8 cellular contexts compared by ENCODE assay signal in the genomic region with DNA sequence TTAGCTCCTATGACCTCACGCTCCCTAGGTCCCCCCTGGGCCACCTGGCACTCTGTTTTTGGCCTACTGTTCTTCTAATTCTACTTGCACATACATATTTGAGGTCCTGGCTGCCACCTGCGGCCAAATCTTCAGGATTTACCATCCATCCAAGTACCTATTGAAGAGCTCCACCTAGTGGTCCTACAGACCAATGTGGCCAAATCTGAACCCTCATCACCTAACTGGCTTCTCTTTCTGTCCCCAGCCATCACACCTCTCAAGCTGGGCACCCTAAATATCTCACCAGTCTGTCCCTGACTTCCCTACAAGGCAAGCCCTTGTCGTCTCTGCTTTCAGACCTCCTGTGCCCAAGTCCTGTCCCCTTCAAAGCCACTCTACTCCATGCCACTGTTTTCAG. TPM values are rescaled to one million over a fixed set of nuclear protein-coding genes. Genes with fewer than 3 reads are reported as not detected.
DNase-seq lines count a peak whose midpoint lies in the region; ATAC-seq and TF ChIP-seq lines count a peak whose summit lies in the region.
"Not testable (repeated sequence)": the region's sequence is repeated elsewhere in the genome, so short reads cannot be mapped to it uniquely, and the experiment has no call there.

No MANE protein-coding gene starts in this region.

- TF ChIP-seq RAD21 in SK-N-SH (IDR thresholded peaks at IDR 0.05; ENCODE audit: low read length) = not testable (repeated sequence)

- peaks cover 16% of the 10 kb centered on the region for H3K36me3 Mint-ChIP-seq in CD4-positive, alpha-beta T cell (ENCODE audit: low read depth)
- H3K36me3 Mint-ChIP-seq in activated CD8-positive, alpha-beta memory T cell treated with anti-CD3 and anti-CD28 coated beads, Interleukin-2, amount 10 ng/mL, durations not matched to agents 7 days and 5 days; chondrocyte (ENCODE audit: low read depth): not testable (repeated sequence)
- peaks cover 0 to 12% (median 4%) of the 10 kb centered on the region in 5 donors for H3K36me3 Mint-ChIP-seq in naive thymus-derived CD4-positive, alpha-beta T cell
- H3K36me3 Mint-ChIP-seq in stimulated activated memory B cell treated with anti-CD40 and anti-IgM and Interleukin-4, amounts not matched to agents 10 μg/mL and 1 μg/mL and 100 μg/mL, for 72 hours = peaks cover 18% of the 10 kb centered on the region

- 66% methylated on average over 3 of the region's 3 CpGs for WGBS in SK-N-SH (ENCODE audit: low lambda C conversion rate)

- TF ChIP-seq CTCF in CD4-positive, alpha-beta T cell (IDR thresholded peaks at IDR 0.05) = peak; percentile 14
- TF ChIP-seq CTCF in KMS-11 (conservative IDR thresholded peaks at IDR 0.05; ENCODE audit: low read depth, low read length) (0 out of 2 replicates have a peak, but pooled peaks have one; percentile 18), SK-N-SH (IDR thresholded peaks at IDR 0.05) (peak; percentile 45), chondrocyte (IDR thresholded peaks at IDR 0.05) (peak; percentile 73), left ventricle myocardium inferior (IDR thresholded peaks at IDR 0.05; ENCODE audit: borderline replicate concordance) (peak; percentile 44)

- H3K4me3 ChIP-seq in KMS-11 (IDR thresholded peaks at IDR 0.05; ENCODE audit: insufficient read depth, low read depth, low read length); SK-N-SH (ENCODE audit: low read depth in 2 of 2, low read length in 1 of 2); left ventricle myocardium inferior; naive thymus-derived CD4-positive, alpha-beta T cell (ENCODE audit: low read length): not testable (repeated sequence)

- POLR2A ChIA-PET in CD4-positive, alpha-beta T cell (lab: Charles Lee); SK-N-SH (lab: Yijun Ruan, JAX); naive thymus-derived CD4-positive, alpha-beta T cell (lab: Charles Lee): not testable (repeated sequence)

- H3K9me2 ChIP-seq in SK-N-SH = not testable (repeated sequence)

- H3K27ac Mint-ChIP-seq in CD4-positive, alpha-beta T cell; activated CD8-positive, alpha-beta memory T cell treated with anti-CD3 and anti-CD28 coated beads, Interleukin-2, amount 10 ng/mL, durations not matched to agents 7 days and 5 days; chondrocyte (ENCODE audit: unreplicated experiment): not testable (repeated sequence)
- peak overlapping the region in 2 of 9 donors; percentile 4 to 66 for H3K27ac Mint-ChIP-seq in naive thymus-derived CD4-positive, alpha-beta T cell
- peak overlapping the region; percentile 58 for H3K27ac Mint-ChIP-seq in stimulated activated memory B cell treated with anti-CD40 and anti-IgM and Interleukin-4, amounts not matched to agents 10 μg/mL and 1 μg/mL and 100 μg/mL, for 72 hours

- H3K36me3 ChIP-seq in KMS-11 (ENCODE audit: insufficient read depth); SK-N-SH (replicated peaks in 1 of 2; ENCODE audit: control insufficient read depth in 1 of 2, insufficient read depth in 2 of 2, low read length in 1 of 2); left ventricle myocardium inferior; naive thymus-derived CD4-positive, alpha-beta T cell (ENCODE audit: control insufficient read depth in 2 of 3, insufficient read depth in 3 of 3, low read length in 3 of 3): not testable (repeated sequence)

- H3K27me3 ChIP-seq in CD4-positive, alpha-beta T cell (ENCODE audit: control insufficient read depth, insufficient read depth, low read length); KMS-11 (ENCODE audit: insufficient read depth, low read depth); SK-N-SH (ENCODE audit: insufficient read depth); left ventricle myocardium inferior (ENCODE audit: low read depth); naive thymus-derived CD4-positive, alpha-beta T cell (ENCODE audit: control insufficient read depth in 2 of 2, insufficient read depth in 2 of 2, low read length in 2 of 2): not testable (repeated sequence)

- H3K27ac ChIP-seq in CD4-positive, alpha-beta T cell (ENCODE audit: low read depth, low read length); KMS-11; SK-N-SH (ENCODE audit: low read depth in 2 of 2, low read length in 1 of 2); left ventricle myocardium inferior (replicated peaks); naive thymus-derived CD4-positive, alpha-beta T cell (ENCODE audit: low read depth, low read length): not testable (repeated sequence)

- not testable (repeated sequence) for H3K9ac ChIP-seq in KMS-11, SK-N-SH

- not testable (repeated sequence) for H3F3A ChIP-seq in SK-N-SH (replicated peaks; ENCODE audit: insufficient read depth)

- not testable (repeated sequence) for ATAC-seq in CD4-positive, alpha-beta T cell (ENCODE audit: poor library complexity); stimulated activated memory B cell treated with anti-CD40 and anti-IgM and Interleukin-4, amounts not matched to agents 10 μg/mL and 1 μg/mL and 100 μg/mL, for 72 hours
- ATAC-seq in activated CD8-positive, alpha-beta memory T cell treated with anti-CD3 and anti-CD28 coated beads, Interleukin-2, amount 10 ng/mL, durations not matched to agents 7 days and 5 days = peak; percentile 58
- ATAC-seq in naive thymus-derived CD4-positive, alpha-beta T cell = peak; percentile 47

- not testable (repeated sequence) for H3K9me3 ChIP-seq in CD4-positive, alpha-beta T cell (ENCODE audit: control insufficient read depth, low read length); SK-N-SH; left ventricle myocardium inferior (replicated peaks); naive thymus-derived CD4-positive, alpha-beta T cell (ENCODE audit: control insufficient read depth in 2 of 3, low read length in 3 of 3)

- not testable (repeated sequence) for H3K9me3 Mint-ChIP-seq in CD4-positive, alpha-beta T cell; activated CD8-positive, alpha-beta memory T cell treated with anti-CD3 and anti-CD28 coated beads, Interleukin-2, amount 10 ng/mL, durations not matched to agents 7 days and 5 days (ENCODE audit: low read depth); chondrocyte (ENCODE audit: low read depth); naive thymus-derived CD4-positive, alpha-beta T cell; stimulated activated memory B cell treated with anti-CD40 and anti-IgM and Interleukin-4, amounts not matched to agents 10 μg/mL and 1 μg/mL and 100 μg/mL, for 72 hours

- H3K79me2 ChIP-seq in KMS-11 (ENCODE audit: insufficient read depth, low read depth); SK-N-SH (ENCODE audit: insufficient read depth): not testable (repeated sequence)

- DNase-seq in CD4-positive, alpha-beta T cell; SK-N-SH; activated CD8-positive, alpha-beta memory T cell treated with anti-CD3 and anti-CD28 coated beads, Interleukin-2, amount 10 ng/mL, durations not matched to agents 7 days and 5 days; chondrocyte (ENCODE audit: low spot score); left ventricle myocardium inferior: not testable (repeated sequence)
- DNase-seq in naive thymus-derived CD4-positive, alpha-beta T cell = peak in 1 of 9 donors; percentile 12

- intact Hi-C loops in CD4-positive, alpha-beta T cell (cut with DNase I, micrococcal nuclease); left ventricle myocardium inferior (cut with micrococcal nuclease); naive thymus-derived CD4-positive, alpha-beta T cell (cut with micrococcal nuclease): not testable (repeated sequence)

- not testable (repeated sequence) for H3K4me1 ChIP-seq in KMS-11 (ENCODE audit: low read depth, poor library complexity, severe bottlenecking); SK-N-SH (ENCODE audit: control insufficient read depth in 1 of 2, insufficient read depth in 2 of 2, low read depth in 1 of 2, low read length in 1 of 2); left ventricle myocardium inferior; naive thymus-derived CD4-positive, alpha-beta T cell (ENCODE audit: control insufficient read depth in 2 of 2, insufficient read depth in 2 of 2, low read length in 2 of 2)

- H3K27me3 Mint-ChIP-seq in CD4-positive, alpha-beta T cell; activated CD8-positive, alpha-beta memory T cell treated with anti-CD3 and anti-CD28 coated beads, Interleukin-2, amount 10 ng/mL, durations not matched to agents 7 days and 5 days; chondrocyte (ENCODE audit: low read depth); naive thymus-derived CD4-positive, alpha-beta T cell; stimulated activated memory B cell treated with anti-CD40 and anti-IgM and Interleukin-4, amounts not matched to agents 10 μg/mL and 1 μg/mL and 100 μg/mL, for 72 hours: not testable (repeated sequence)

- H3K4me2 ChIP-seq in KMS-11, SK-N-SH: not testable (repeated sequence)

- H3K4me1 Mint-ChIP-seq in CD4-positive, alpha-beta T cell (ENCODE audit: low read depth); activated CD8-positive, alpha-beta memory T cell treated with anti-CD3 and anti-CD28 coated beads, Interleukin-2, amount 10 ng/mL, durations not matched to agents 7 days and 5 days; chondrocyte (ENCODE audit: low read depth); naive thymus-derived CD4-positive, alpha-beta T cell; stimulated activated memory B cell treated with anti-CD40 and anti-IgM and Interleukin-4, amounts not matched to agents 10 μg/mL and 1 μg/mL and 100 μg/mL, for 72 hours: not testable (repeated sequence)

- not testable (repeated sequence) for TF ChIP-seq EP300 in SK-N-SH (IDR thresholded peaks at IDR 0.05; ENCODE audit: borderline replicate concordance in 1 of 2, low read depth in 1 of 2, low read length in 1 of 2)

- not testable (repeated sequence) for H2AFZ ChIP-seq in KMS-11 (ENCODE audit: low read depth); SK-N-SH (ENCODE audit: low read depth)

- H3K4me3 Mint-ChIP-seq in CD4-positive, alpha-beta T cell; activated CD8-positive, alpha-beta memory T cell treated with anti-CD3 and anti-CD28 coated beads, Interleukin-2, amount 10 ng/mL, durations not matched to agents 7 days and 5 days; chondrocyte (ENCODE audit: unreplicated experiment); naive thymus-derived CD4-positive, alpha-beta T cell; stimulated activated memory B cell treated with anti-CD40 and anti-IgM and Interleukin-4, amounts not matched to agents 10 μg/mL and 1 μg/mL and 100 μg/mL, for 72 hours: not testable (repeated sequence)

- not testable (repeated sequence) for H4K20me1 ChIP-seq in KMS-11 (ENCODE audit: insufficient read depth); SK-N-SH (ENCODE audit: insufficient read depth)

- CTCF ChIA-PET in CD4-positive, alpha-beta T cell (lab: Charles Lee); SK-N-SH (lab: Yijun Ruan, JAX); activated CD8-positive, alpha-beta memory T cell treated with anti-CD3 and anti-CD28 coated beads, Interleukin-2, amount 10 ng/mL, durations not matched to agents 7 days and 5 days (lab: Charles Lee); naive thymus-derived CD4-positive, alpha-beta T cell (lab: Charles Lee): not testable (repeated sequence)

RNA-seq across cellular contexts. Expression of a gene that starts 24.9 kb away (rescaled TPM):
- 10 to 100 TPM; 46.1 to 48.5 TPM for total RNA-seq in CD4-positive, alpha-beta T cell
- 178 and 202 TPM in 2 replicates for polyA plus RNA-seq in SK-N-SH (2012; rRNA removed)
- 111 and 147 TPM in 2 replicates for polyA plus RNA-seq in SK-N-SH (2012; cell fraction: cytosol; rRNA removed)
- 147 and 193 TPM in 2 replicates for polyA plus RNA-seq in SK-N-SH (2012; cell fraction: nucleus; rRNA removed)
- total RNA-seq in activated CD8-positive, alpha-beta memory T cell treated with anti-CD3 and anti-CD28 coated beads, Interleukin-2, amount 10 ng/mL, durations not matched to agents 7 days and 5 days = 10 to 100 TPM; 81.3 to 95.9 TPM
- total RNA-seq in chondrocyte = 182 to 204 TPM (median 183 TPM) in 3 replicates
- 205 TPM for total RNA-seq in left ventricle myocardium inferior
- 10 to 100 TPM; 56.0 to 95.0 (median 63.3) TPM for total RNA-seq in naive thymus-derived CD4-positive, alpha-beta T cell
- 10 to 100 TPM; 61.6 to 70.1 TPM for polyA plus RNA-seq in naive thymus-derived CD4-positive, alpha-beta T cell

Comparison
In these comparisons a context has a peak if more than half of its experiments do, and no peak if none do; other contexts are left out.
1. CTCF ChIP-seq: peak in every context shown above with its lines; median percentile 73 in chondrocyte; 45 in SK-N-SH; 44 in left ventricle myocardium inferior; 18 in KMS-11; 14 in CD4-positive, alpha-beta T cell.